ENCODE assay signal across 8 cellular contexts in genomic region chrX:145405012-145405411, GRCh38.
A peak's percentile ranks its signal among the peaks of the same experiment; 100 is the strongest.
DNase-seq lines count a peak whose midpoint lies in the region; ATAC-seq, FAIRE-seq and TF ChIP-seq lines count a peak whose summit lies in the region.

No MANE protein-coding gene starts in this region.

- no peak overlapping the region for H3K27ac Mint-ChIP-seq in T-helper 17 cell

- peak; percentile 76 for ATAC-seq in GM18868 (IDR thresholded peaks at IDR 0.05; ENCODE audit: unreplicated experiment)
- ATAC-seq in GM18498 (IDR thresholded peaks at IDR 0.05; ENCODE audit: unreplicated experiment), result no peak
- no peak for ATAC-seq in T-helper 17 cell
- ATAC-seq in HG02970 (IDR thresholded peaks at IDR 0.05; ENCODE audit: low FRiP score, unreplicated experiment), result no peak

- H2AFZ ChIP-seq in osteoblast (ENCODE audit: low read length), result no peak overlapping the region

- no peaks in the 10 kb centered on the region for H3K4me1 Mint-ChIP-seq in T-helper 17 cell

- H4K20me1 ChIP-seq in osteoblast (ENCODE audit: insufficient read depth, low read length), result no peaks in the 10 kb centered on the region

- no peaks in the 10 kb centered on the region for H3K79me2 ChIP-seq in osteoblast (ENCODE audit: insufficient read depth, low read length)

- no peak for DNase-seq in D721Med (ENCODE audit: insufficient read length, low spot score)
- DNase-seq in NCI-H1105 (lab: John Stamatoyannopoulos, UW), result peak; percentile 26
- DNase-seq in coronary artery (ENCODE audit: low spot score), result no peak
- DNase-seq in osteoblast (ENCODE audit: insufficient read length, low spot score, missing footprints), result peak; percentile 27
- DNase-seq in T-helper 17 cell, result no peak

- H3K27me3 Mint-ChIP-seq in T-helper 17 cell, result no peaks in the 10 kb centered on the region

- no peaks in the 10 kb centered on the region for H3K36me3 Mint-ChIP-seq in T-helper 17 cell (ENCODE audit: low read depth)

- H3K27ac ChIP-seq in coronary artery (no peak overlapping the region), osteoblast (ENCODE audit: low read depth, low read length) (no peak overlapping the region)

- TF ChIP-seq CTCF in D721Med (IDR thresholded peaks at IDR 0.05; ENCODE audit: insufficient read depth, missing control alignments) (peak; percentile 38), coronary artery (IDR thresholded peaks at IDR 0.05) (peak; percentile 52), osteoblast (IDR thresholded peaks at IDR 0.05; ENCODE audit: extremely low read depth, low read depth, low read length) (peak; percentile 53)

- no peak overlapping the region for H3K4me3 Mint-ChIP-seq in T-helper 17 cell

- no peaks in the 10 kb centered on the region for H3K4me1 ChIP-seq in osteoblast (ENCODE audit: insufficient read depth, low read length)

- H3K4me2 ChIP-seq in osteoblast (ENCODE audit: insufficient read depth, low read length), result no peak overlapping the region

- no peaks in the 10 kb centered on the region for H3K27me3 ChIP-seq in osteoblast (ENCODE audit: insufficient read depth, low read length)

- no peak overlapping the region for H3K4me3 ChIP-seq in coronary artery
- no peak overlapping the region for H3K4me3 ChIP-seq in osteoblast (ENCODE audit: insufficient read depth, low read length)

- no peaks in the 10 kb centered on the region for H3K36me3 ChIP-seq in osteoblast (ENCODE audit: insufficient read depth, low read length)

- H3K9me3 ChIP-seq in osteoblast (ENCODE audit: low read depth, low read length) (no peaks in the 10 kb centered on the region), T-helper 17 cell (ENCODE audit: control insufficient read depth, low read length, poor library complexity, severe bottlenecking) (no peaks in the 10 kb centered on the region)

- no peak for FAIRE-seq in D721Med (lab: Jason Lieb, UNC)

Comparison
In these comparisons a context has a peak if more than half of its experiments do, and no peak if none do; other contexts are left out.
1. DNase-seq: peak in NCI-H1105 (single experiment) and osteoblast (single experiment); none in D721Med (single experiment), coronary artery (single experiment) and T-helper 17 cell (0 of 3).
2. Peak in every context shown above with its lines, with median percentiles within 50 percentile points of each other: CTCF ChIP-seq.